ENCODE assay signal across 8 cellular contexts in the genomic region with DNA sequence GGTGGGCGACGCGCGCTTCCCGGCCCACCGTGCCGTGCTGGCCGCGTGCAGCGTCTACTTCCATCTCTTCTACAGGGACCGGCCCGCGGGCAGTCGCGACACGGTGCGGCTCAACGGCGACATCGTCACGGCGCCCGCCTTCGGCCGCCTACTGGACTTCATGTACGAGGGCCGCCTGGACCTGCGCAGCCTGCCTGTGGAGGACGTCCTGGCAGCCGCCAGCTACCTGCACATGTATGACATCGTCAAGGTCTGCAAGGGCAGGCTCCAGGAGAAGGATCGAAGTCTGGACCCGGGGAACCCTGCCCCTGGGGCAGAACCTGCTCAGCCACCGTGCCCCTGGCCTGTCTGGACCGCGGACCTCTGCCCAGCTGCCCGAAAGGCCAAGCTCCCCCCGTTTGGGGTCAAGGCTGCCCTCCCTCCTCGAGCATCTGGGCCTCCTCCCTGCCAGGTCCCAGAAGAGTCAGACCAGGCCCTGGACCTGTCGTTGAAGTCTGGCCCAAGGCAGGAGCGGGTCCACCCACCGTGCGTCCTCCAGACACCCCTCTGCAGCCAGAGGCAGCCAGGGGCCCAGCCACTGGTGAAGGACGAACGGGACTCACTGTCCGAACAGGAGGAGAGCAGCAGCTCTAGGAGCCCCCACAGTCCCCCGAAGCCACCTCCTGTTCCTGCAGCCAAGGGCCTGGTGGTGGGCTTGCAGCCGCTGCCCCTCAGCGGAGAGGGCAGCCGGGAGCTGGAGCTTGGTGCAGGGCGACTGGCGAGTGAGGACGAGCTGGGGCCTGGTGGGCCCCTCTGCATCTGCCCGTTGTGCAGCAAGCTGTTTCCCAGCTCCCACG. TPM values are rescaled to one million over a fixed set of nuclear protein-coding genes. Genes with fewer than 3 reads are reported as not detected.
A peak's percentile ranks its signal among the peaks of the same experiment; 100 is the strongest.
DNase-seq lines count a peak whose midpoint lies in the region; ATAC-seq lines count a peak whose summit lies in the region.

No MANE protein-coding gene starts in this region.

- no peaks in the 10 kb centered on the region for H3K9me3 ChIP-seq in stomach smooth muscle (ENCODE audit: control insufficient read depth in 2 of 2, low read length in 2 of 2)

- H3K36me3 ChIP-seq in stomach smooth muscle (ENCODE audit: control insufficient read depth in 2 of 2, insufficient read depth in 2 of 2, low read length in 2 of 2) = no peaks in the 10 kb centered on the region

- DNase-seq in NCI-H748 (lab: John Stamatoyannopoulos, UW; ENCODE audit: unreplicated experiment) (peak; percentile 59), NCI-H748 treated with DMSO at 0.1 percent for 48 hours (lab: John Stamatoyannopoulos, UW) (no peak), immature natural killer cell (no peak), LoVo (ENCODE audit: low spot score) (no peak)
- DNase-seq in activated T-helper 1 cell treated with anti-CD3 and anti-CD28 coated beads, Interleukin-12 subunit alpha, Interleukin-12 subunit beta, Interleukin-2, Interleukin-4 antibody, amounts not matched to agents 30 ng/mL and 10 ng/mL and 1 ng/mL, durations not matched to agents 14 hours and 24 hours and 36 hours (ENCODE audit: low spot score) = no peak
- no peak for DNase-seq in stimulated activated CD4-positive, alpha-beta T cell treated with anti-CD3 and anti-CD28 coated beads, Interleukin-2, amount 100 ng/mL, for 24 hours

- peaks cover 66% of the 10 kb centered on the region for H3K4me1 ChIP-seq in stomach smooth muscle (ENCODE audit: control insufficient read depth, insufficient read depth, low read length)

- H3K36me3 Mint-ChIP-seq in activated T-helper 1 cell treated with anti-CD3 and anti-CD28 coated beads, Interleukin-12 subunit alpha, Interleukin-12 subunit beta, Interleukin-2, Interleukin-4 antibody, amounts not matched to agents 30 ng/mL and 10 ng/mL and 1 ng/mL, durations not matched to agents 14 hours and 24 hours and 36 hours (ENCODE audit: low read depth) = no peaks in the 10 kb centered on the region
- H3K36me3 Mint-ChIP-seq in immature natural killer cell = no peaks in the 10 kb centered on the region

- H3K27ac Mint-ChIP-seq in activated T-helper 1 cell treated with anti-CD3 and anti-CD28 coated beads, Interleukin-12 subunit alpha, Interleukin-12 subunit beta, Interleukin-2, Interleukin-4 antibody, amounts not matched to agents 30 ng/mL and 10 ng/mL and 1 ng/mL, durations not matched to agents 14 hours and 24 hours and 36 hours = peak overlapping the region; percentile 84
- H3K27ac Mint-ChIP-seq in immature natural killer cell = peak overlapping the region in 4 of 6 donors; percentile 31 to 62 (median 44)

- H3K9me3 Mint-ChIP-seq in activated T-helper 1 cell treated with anti-CD3 and anti-CD28 coated beads, Interleukin-12 subunit alpha, Interleukin-12 subunit beta, Interleukin-2, Interleukin-4 antibody, amounts not matched to agents 30 ng/mL and 10 ng/mL and 1 ng/mL, durations not matched to agents 14 hours and 24 hours and 36 hours = no peaks in the 10 kb centered on the region
- no peaks in the 10 kb centered on the region for H3K9me3 Mint-ChIP-seq in immature natural killer cell

- no peaks in the 10 kb centered on the region for H3K27me3 ChIP-seq in stomach smooth muscle (ENCODE audit: control insufficient read depth in 1 of 2, insufficient read depth in 2 of 2, low read length in 2 of 2)

- H3K4me3 Mint-ChIP-seq in activated T-helper 1 cell treated with anti-CD3 and anti-CD28 coated beads, Interleukin-12 subunit alpha, Interleukin-12 subunit beta, Interleukin-2, Interleukin-4 antibody, amounts not matched to agents 30 ng/mL and 10 ng/mL and 1 ng/mL, durations not matched to agents 14 hours and 24 hours and 36 hours = peak overlapping the region; percentile 90
- H3K4me3 Mint-ChIP-seq in immature natural killer cell = peak overlapping the region; percentile 73 to 87 (median 79)

- ATAC-seq in HG03139 (IDR thresholded peaks at IDR 0.05; ENCODE audit: unreplicated experiment) = no peak

- H3K4me1 Mint-ChIP-seq in activated T-helper 1 cell treated with anti-CD3 and anti-CD28 coated beads, Interleukin-12 subunit alpha, Interleukin-12 subunit beta, Interleukin-2, Interleukin-4 antibody, amounts not matched to agents 30 ng/mL and 10 ng/mL and 1 ng/mL, durations not matched to agents 14 hours and 24 hours and 36 hours (ENCODE audit: low read depth) = peaks cover 11% of the 10 kb centered on the region
- peaks cover 12 to 15% of the 10 kb centered on the region in 2 donors for H3K4me1 Mint-ChIP-seq in immature natural killer cell

- intact Hi-C loops in activated T-helper 1 cell treated with anti-CD3 and anti-CD28 coated beads, Interleukin-12 subunit alpha, Interleukin-12 subunit beta, Interleukin-2, Interleukin-4 antibody, amounts not matched to agents 30 ng/mL and 10 ng/mL and 1 ng/mL, durations not matched to agents 14 hours and 24 hours and 36 hours (cut with micrococcal nuclease) = no loop called here

- peak overlapping the region; percentile 67 to 86 for H3K4me3 ChIP-seq in stomach smooth muscle (ENCODE audit: low read length in 2 of 2)

- H3K27ac ChIP-seq in stomach smooth muscle (ENCODE audit: low read length) = peak overlapping the region; percentile 69

- H3K9ac ChIP-seq in stomach smooth muscle (ENCODE audit: low read length in 2 of 2) = peak overlapping the region; percentile 66 to 68

- H3K27me3 Mint-ChIP-seq in activated T-helper 1 cell treated with anti-CD3 and anti-CD28 coated beads, Interleukin-12 subunit alpha, Interleukin-12 subunit beta, Interleukin-2, Interleukin-4 antibody, amounts not matched to agents 30 ng/mL and 10 ng/mL and 1 ng/mL, durations not matched to agents 14 hours and 24 hours and 36 hours (ENCODE audit: insufficient read depth) = peaks cover 10% of the 10 kb centered on the region
- H3K27me3 Mint-ChIP-seq in immature natural killer cell (ENCODE audit: low read depth in 3 of 3) = peaks cover 2 to 4% (median 3%) of the 10 kb centered on the region in 3 donors

RNA-seq across cellular contexts. Expression of gene ZBTB42, which starts 0.6 kb away (rescaled TPM):
- total RNA-seq in activated T-helper 1 cell treated with anti-CD3 and anti-CD28 coated beads, Interleukin-12 subunit alpha, Interleukin-12 subunit beta, Interleukin-2, Interleukin-4 antibody, amounts not matched to agents 30 ng/mL and 10 ng/mL and 1 ng/mL, durations not matched to agents 14 hours and 24 hours and 36 hours = 5.9 and 6.1 TPM in 2 replicates
- polyA plus RNA-seq in immature natural killer cell = 1 to 10 TPM in 2 of 3 donors, under 1 TPM in 1; 0.25 to 2.4 (median 2.0) TPM

RNA-seq across cellular contexts. Expression of gene AKT1, which starts 6.0 kb away (rescaled TPM):
- 137 and 140 TPM in 2 replicates for total RNA-seq in activated T-helper 1 cell treated with anti-CD3 and anti-CD28 coated beads, Interleukin-12 subunit alpha, Interleukin-12 subunit beta, Interleukin-2, Interleukin-4 antibody, amounts not matched to agents 30 ng/mL and 10 ng/mL and 1 ng/mL, durations not matched to agents 14 hours and 24 hours and 36 hours
- 10 to 100 TPM; 14.8 to 23.3 (median 21.3) TPM for polyA plus RNA-seq in immature natural killer cell

RNA-seq across cellular contexts. Expression of gene SIVA1, which starts 48.6 kb away (rescaled TPM):
- total RNA-seq in activated T-helper 1 cell treated with anti-CD3 and anti-CD28 coated beads, Interleukin-12 subunit alpha, Interleukin-12 subunit beta, Interleukin-2, Interleukin-4 antibody, amounts not matched to agents 30 ng/mL and 10 ng/mL and 1 ng/mL, durations not matched to agents 14 hours and 24 hours and 36 hours = 111 and 113 TPM in 2 replicates
- 100 to 1,000 TPM; 155 to 321 (median 203) TPM for polyA plus RNA-seq in immature natural killer cell
